In the genomic region with DNA sequence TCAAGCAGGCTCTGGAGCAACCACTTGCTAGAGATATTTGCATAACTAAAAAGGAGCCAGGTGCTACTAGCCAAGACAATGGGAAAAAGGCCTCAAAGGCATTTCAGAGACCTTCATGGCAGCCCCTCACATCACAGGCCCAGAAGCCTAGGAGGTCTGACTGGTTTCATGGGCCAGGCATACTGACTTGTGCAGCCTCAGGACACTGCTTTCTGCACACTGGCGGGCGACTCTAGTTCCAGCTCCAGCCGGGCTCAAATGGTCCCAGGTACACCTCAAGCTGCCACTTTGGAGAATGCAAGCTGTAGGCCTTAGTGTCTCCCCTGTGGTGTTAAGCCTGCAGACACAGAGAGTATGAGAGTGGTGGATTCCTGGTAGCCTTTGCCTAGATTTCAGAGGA, we compare ENCODE assay signal across 1 cellular context.
A peak's percentile ranks its signal among the peaks of the same experiment; 100 is the strongest.
TF ChIP-seq lines count a peak whose summit lies in the region.

No MANE protein-coding gene starts in this region.

TF ChIP-seq in WTC11, 78 proteins besides CTCF, POLR2A, EP300 and RAD21 (continued from another document):
- TF ChIP-seq SMAD3 (CRISPR knock-in tag; IDR thresholded peaks at IDR 0.05; ENCODE audit: borderline replicate concordance) = no peak
- 0 out of 2 replicates have a peak, but pooled peaks have one; percentile 82 for TF ChIP-seq ZNF532 (CRISPR knock-in tag; IDR thresholded peaks at IDR 0.05; ENCODE audit: borderline replicate concordance)
- peak; percentile 21; the same call in 1 of the 2 replicates for TF ChIP-seq ZNF423 (CRISPR knock-in tag; IDR thresholded peaks at IDR 0.05)
- TF ChIP-seq ZNF232 (CRISPR knock-in tag; IDR thresholded peaks at IDR 0.05) = 0 out of 2 replicates have a peak, but pooled peaks have one; percentile 30
